20 cellular contexts compared by ENCODE assay signal in the genomic region with DNA sequence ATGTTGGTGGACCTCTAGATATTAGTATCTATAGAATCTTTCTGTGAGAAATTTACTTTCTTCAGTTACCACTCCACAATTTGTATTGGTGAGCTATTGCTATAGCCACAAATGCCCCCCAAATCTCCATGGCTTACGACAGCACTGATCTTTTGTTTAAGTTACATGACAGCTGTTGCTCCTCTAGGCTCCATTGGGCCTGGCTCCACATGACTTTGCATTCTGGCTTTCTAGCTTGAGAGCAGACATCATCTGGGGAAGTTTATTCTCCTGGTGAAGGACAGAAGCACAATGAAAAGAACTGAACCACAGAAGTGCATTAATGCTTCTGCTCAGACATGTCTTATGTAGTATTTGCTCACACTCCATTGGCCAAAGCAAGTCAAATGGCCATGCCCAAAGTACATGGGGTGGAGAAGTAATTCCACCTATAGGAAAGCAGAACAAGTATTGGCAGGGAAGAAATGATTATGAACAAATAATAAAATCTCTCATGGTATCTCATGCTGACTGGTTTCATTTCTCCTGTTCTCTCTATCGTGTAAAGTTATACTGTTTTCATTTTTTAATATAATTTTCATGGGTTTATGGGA.
DNase-seq lines count a peak whose midpoint lies in the region; ATAC-seq, FAIRE-seq and TF ChIP-seq lines count a peak whose summit lies in the region.
"Had no signal": no experiment of that assay in that cellular context is flagged by ENCODE, and none has a peak within 500 bp of the region (broad histone marks: within the 10 kb centered on the region; RNA-seq: fewer than 3 reads in every experiment).

No MANE protein-coding gene starts in this region.

- H3K79me1 ChIP-seq in H1 (ENCODE audit: low read depth, low read length) = no peaks in the 10 kb centered on the region

- no peak overlapping the region for H3K4ac ChIP-seq in H1 (replicated peaks; ENCODE audit: insufficient read length, low read depth, low read length)

- H4K20me1 ChIP-seq in H1 (replicated peaks in 1 of 2; ENCODE audit: control insufficient read depth in 1 of 2, insufficient read depth in 2 of 2, low read length in 2 of 2) (no peaks in the 10 kb centered on the region), neural progenitor cell (ENCODE audit: low read depth) (no peaks in the 10 kb centered on the region)

- no peak overlapping the region for H2AFZ ChIP-seq in H1 (ENCODE audit: low read length)
- no peak overlapping the region for H2AFZ ChIP-seq in neural progenitor cell (replicated peaks)

- CTCF ChIA-PET in A549 (lab: Yijun Ruan, JAX) = interaction anchor here (1.5 kb wide), 1 partner anchor 317 kb away, joined by 4 read pairs; no protein-coding TSS in a partner anchor
- CTCF ChIA-PET in H1 (lab: Charles Lee; ENCODE audit: partially characterized antibody) = no interaction called here

- no peak overlapping the region for H3K27ac Mint-ChIP-seq in neural progenitor cell
- no peak overlapping the region for H3K27ac Mint-ChIP-seq in osteocyte (ENCODE audit: unreplicated experiment)
- H3K27ac Mint-ChIP-seq: CD4-positive, alpha-beta memory T cell had no signal

- no peak overlapping the region for H3K14ac ChIP-seq in H1 (ENCODE audit: insufficient read length)

- no peak overlapping the region for H2BK15ac ChIP-seq in H1 (ENCODE audit: low read length)

- H2BK5ac ChIP-seq in H1 (ENCODE audit: low read depth, low read length) = no peak overlapping the region

- DNase-seq in A549 (ENCODE audit: low read depth in 1 of 2, low spot score in 1 of 2) (no peak), GM12892 (ENCODE audit: insufficient read length) (no peak), SJCRH30 (peak; percentile 66 to 80), H1 (ENCODE audit: low read depth in 1 of 2, low spot score in 2 of 2) (no peak), neural progenitor cell (ENCODE audit: low spot score) (no peak), osteocyte (ENCODE audit: extremely low spot score, unreplicated experiment) (no peak), DMS79 (lab: John Stamatoyannopoulos, UW) (no peak)
- DNase-seq in activated T-cell treated with anti-CD3 and anti-CD28 coated beads, Interleukin-2, amount 50 U/mL, for 1 hour = no peak
- DNase-seq: 8988T; C1 segment of cervical spinal cord; Calu3; CD4-positive, alpha-beta memory T cell; COR-L47; DMS53; DND-41; GOT3; H7; HCEC 1CT had no signal

- H3K4me2 ChIP-seq in A549 (no peak overlapping the region), H1 (ENCODE audit: insufficient read depth in 1 of 2, low read depth in 2 of 2, low read length in 2 of 2) (no peak overlapping the region), neural progenitor cell (no peak overlapping the region)

- H2AK5ac ChIP-seq in H1 (ENCODE audit: low read depth, low read length) = no peak overlapping the region

- TF ChIP-seq CTCF in A549 (IDR thresholded peaks at IDR 0.05) (no peak), H1 (IDR thresholded peaks at IDR 0.05; ENCODE audit: control extremely low read depth in 1 of 3, insufficient read depth in 1 of 3, low read depth in 1 of 3, low read length in 3 of 3) (no peak), neural progenitor cell (IDR thresholded peaks at IDR 0.05) (no peak), osteocyte (IDR thresholded peaks at IDR 0.05) (no peak)

- H3K18ac ChIP-seq in H1 (ENCODE audit: extremely low read depth, low read length) = no peak overlapping the region

- no peaks in the 10 kb centered on the region for H3K23me2 ChIP-seq in H1 (ENCODE audit: low read depth, low read length)

- peaks cover 2% of the 10 kb centered on the region for H3K27me3 Mint-ChIP-seq in neural progenitor cell (ENCODE audit: insufficient read depth, low read depth)
- no peaks in the 10 kb centered on the region for H3K27me3 Mint-ChIP-seq in osteocyte (ENCODE audit: unreplicated experiment)
- H3K27me3 Mint-ChIP-seq: CD4-positive, alpha-beta memory T cell had no signal

- H3K9me3 ChIP-seq in A549 (no peaks in the 10 kb centered on the region; the same call in 2 of the 3 replicates), SJCRH30 (replicated peaks) (0 out of 2 replicates have a peak, but pooled peaks cover 7% of the 10 kb centered on the region), H1 (ENCODE audit: insufficient read depth in 2 of 2, low read depth in 1 of 2, low read length in 1 of 2) (no peaks in the 10 kb centered on the region), neural progenitor cell (ENCODE audit: low read depth) (no peaks in the 10 kb centered on the region)

- no peak overlapping the region for H2BK12ac ChIP-seq in H1 (ENCODE audit: low read depth, low read length)

- no peak overlapping the region for H4K8ac ChIP-seq in H1 (ENCODE audit: extremely low read depth, insufficient read depth, low read length)

- H4K91ac ChIP-seq in H1 (replicated peaks; ENCODE audit: insufficient read length, low read length) = no peak overlapping the region

- H3K27ac ChIP-seq in A549 = no peak overlapping the region
- peak overlapping the region; percentile 23 for H3K27ac ChIP-seq in SJCRH30
- no peak overlapping the region for H3K27ac ChIP-seq in H1 (ENCODE audit: low read depth, low read length)
- no peak overlapping the region for H3K27ac ChIP-seq in neural progenitor cell

- FAIRE-seq in A549 (lab: Jason Lieb, UNC) (peak; percentile 49), GM12892 (lab: Jason Lieb, UNC) (peak; percentile 44), H1 (lab: Jason Lieb, UNC) (peak; percentile 55)
- FAIRE-seq: G401.6, GM18507 had no signal

- no peak overlapping the region for H4K5ac ChIP-seq in H1 (ENCODE audit: insufficient read length, low read depth, low read length)

- H3K36me3 Mint-ChIP-seq in neural progenitor cell = no peaks in the 10 kb centered on the region
- no peaks in the 10 kb centered on the region for H3K36me3 Mint-ChIP-seq in osteocyte (ENCODE audit: unreplicated experiment)

- TF ChIP-seq EP300 in A549 (IDR thresholded peaks at IDR 0.05) = no peak
- no peak for TF ChIP-seq EP300 in H1 (IDR thresholded peaks at IDR 0.05; ENCODE audit: borderline replicate concordance in 1 of 2, low read depth in 2 of 2, low read length in 2 of 2)

- H3K4me3 ChIP-seq in A549 = no peak overlapping the region
- H3K4me3 ChIP-seq in SJCRH30 = no peak overlapping the region
- no peak overlapping the region for H3K4me3 ChIP-seq in H1 (ENCODE audit: extremely low read depth in 1 of 4, insufficient read depth in 2 of 4, low read depth in 3 of 4, low read length in 4 of 4)
- no peak overlapping the region for H3K4me3 ChIP-seq in neural progenitor cell

- H3K4me1 ChIP-seq in A549 (no peaks in the 10 kb centered on the region), SJCRH30 (peaks cover 28% of the 10 kb centered on the region), H1 (replicated peaks in 1 of 4; ENCODE audit: control insufficient read depth in 3 of 4, insufficient read depth in 4 of 4, low read length in 3 of 4) (no peaks in the 10 kb centered on the region; a peak in 1 of 7 replicates), neural progenitor cell (peaks cover 21% of the 10 kb centered on the region)

- H3K9me3 Mint-ChIP-seq in neural progenitor cell (peaks cover 21% of the 10 kb centered on the region), osteocyte (ENCODE audit: unreplicated experiment) (peaks cover 12% of the 10 kb centered on the region)

- TF ChIP-seq POLR2A in A549 (IDR thresholded peaks at IDR 0.05; ENCODE audit: low read length) = no peak
- TF ChIP-seq POLR2A in GM12892 (IDR thresholded peaks at IDR 0.05; ENCODE audit: low read depth, low read length) = no peak
- no peak for TF ChIP-seq POLR2A in H1 (IDR thresholded peaks at IDR 0.05; ENCODE audit: control extremely low read depth in 1 of 2, low read depth in 2 of 2, low read length in 2 of 2)

- H2BK20ac ChIP-seq in H1 (ENCODE audit: low read length) = no peak overlapping the region

- no peak overlapping the region for H2BK120ac ChIP-seq in H1 (replicated peaks; ENCODE audit: low read depth, low read length)

- H3K36me3 ChIP-seq in SJCRH30 (no peaks in the 10 kb centered on the region), H1 (ENCODE audit: control insufficient read depth in 2 of 4, insufficient read depth in 4 of 4, low read length in 3 of 4) (no peaks in the 10 kb centered on the region), neural progenitor cell (no peaks in the 10 kb centered on the region)

- H3K4me3 Mint-ChIP-seq in neural progenitor cell (no peak overlapping the region), osteocyte (ENCODE audit: unreplicated experiment) (no peak overlapping the region)

- H3K27me3 ChIP-seq in SJCRH30 (no peaks in the 10 kb centered on the region), H1 (replicated peaks in 1 of 4; ENCODE audit: control insufficient read depth in 3 of 4, extremely low read depth in 1 of 4, insufficient read depth in 3 of 4, low read length in 3 of 4) (no peaks in the 10 kb centered on the region), neural progenitor cell (no peaks in the 10 kb centered on the region)

- H3K4me1 Mint-ChIP-seq in neural progenitor cell (peaks cover 16% of the 10 kb centered on the region), osteocyte (ENCODE audit: unreplicated experiment) (peaks cover 22% of the 10 kb centered on the region)

- H3K23ac ChIP-seq in H1 (ENCODE audit: insufficient read length) = no peak overlapping the region

- TF ChIP-seq RAD21 in A549 (conservative IDR thresholded peaks at IDR 0.05 in 1 of 2, IDR thresholded peaks at IDR 0.05 in 1 of 2) (no peak), H1 (IDR thresholded peaks at IDR 0.05 in 1 of 2, conservative IDR thresholded peaks at IDR 0.05 in 1 of 2; ENCODE audit: low read depth in 2 of 2, low read length in 2 of 2) (no peak)

- peaks cover 21% of the 10 kb centered on the region for H3F3A ChIP-seq in neural progenitor cell (ENCODE audit: low read depth)

- POLR2A ChIA-PET in A549 (lab: Yijun Ruan, JAX) (no interaction called here), H1 (lab: Charles Lee; ENCODE audit: partially characterized antibody) (no interaction called here)

- no peak for ATAC-seq in A549

- no peak overlapping the region for H3K9ac ChIP-seq in H1 (replicated peaks in 1 of 4; ENCODE audit: extremely low read depth in 1 of 4, low read depth in 3 of 4, low read length in 3 of 4)
- H3K9ac ChIP-seq in neural progenitor cell = no peak overlapping the region

- no peak overlapping the region for H3K56ac ChIP-seq in H1 (replicated peaks; ENCODE audit: insufficient read length, low read depth, low read length)

- WGBS in A549 (ENCODE audit: missing lambda C conversion rate) = 89% methylated on average over 2 of the region's 2 CpGs
- 88% methylated on average over 2 of the region's 2 CpGs; no CpG with 5 or more reads in 1 of the 2 experiments for WGBS in H1 (ENCODE audit: extremely low coverage in 1 of 2, insufficient coverage in 1 of 2, insufficient read length in 1 of 2, insufficient replicate concordance in 2 of 2, low coverage in 1 of 2, low lambda C conversion rate in 2 of 2, missing lambda C conversion rate in 1 of 2), 2 experiments

- H3K79me2 ChIP-seq in H1 (ENCODE audit: control insufficient read depth in 1 of 2, insufficient read depth in 2 of 2, low read length in 2 of 2) (no peaks in the 10 kb centered on the region), neural progenitor cell (ENCODE audit: low read depth) (no peaks in the 10 kb centered on the region)

TF ChIP-seq in A549, 52 proteins besides CTCF, POLR2A, EP300 and RAD21 (continues in another document):
- TF ChIP-seq CHD2 (IDR thresholded peaks at IDR 0.05; ENCODE audit: low read length, partially characterized antibody) = no peak

TF ChIP-seq in H1, 55 proteins besides CTCF, POLR2A, EP300 and RAD21 (continues in another document):
- TF ChIP-seq KDM1A (IDR thresholded peaks at IDR 0.05; ENCODE audit: borderline replicate concordance, low read length) (no peak), PHF8 (conservative IDR thresholded peaks at IDR 0.05; ENCODE audit: low read depth, low read length) (no peak)

Comparison
In these comparisons a context has a peak if more than half of its experiments do, and no peak if none do; other contexts are left out.
1. DNase-seq: peak in SJCRH30 (2 of 2); none in A549 (0 of 2), GM12892 (single experiment), H1 (0 of 2), neural progenitor cell (single experiment), osteocyte (single experiment), activated T-cell treated with anti-CD3 and anti-CD28 coated beads, Interleukin-2, amount 50 U/mL, for 1 hour (single experiment) and DMS79 (single experiment).